23 cellular contexts compared by ENCODE assay signal in genomic region chr7:51055039-51055840, GRCh38.
DNase-seq lines count a peak whose midpoint lies in the region; ATAC-seq, FAIRE-seq and TF ChIP-seq lines count a peak whose summit lies in the region.
"Had no signal": no experiment of that assay in that cellular context is flagged by ENCODE, and none has a peak within 500 bp of the region (broad histone marks: within the 10 kb centered on the region; RNA-seq: fewer than 3 reads in every experiment).

No MANE protein-coding gene starts in this region.

- H4K20me1 ChIP-seq in BLaER1: no peaks in the 10 kb centered on the region

- peak overlapping the region; percentile 4 for H3K27ac Mint-ChIP-seq in nephron progenitor cell
- H3K27ac Mint-ChIP-seq: CD4-positive, alpha-beta T cell had no signal

- 92% methylated on average over 19 of the region's 22 CpGs for WGBS in esophagus muscularis mucosa

- H3K4me3 Mint-ChIP-seq in nephron progenitor cell: no peak overlapping the region
- H3K4me3 Mint-ChIP-seq: CD4-positive, alpha-beta T cell had no signal

- no peak for TF ChIP-seq POLR2A in esophagus muscularis mucosa (IDR thresholded peaks at IDR 0.05; ENCODE audit: low read depth)

- no peaks in the 10 kb centered on the region for H3K36me3 Mint-ChIP-seq in nephron progenitor cell (ENCODE audit: low read depth)

- H3K36me3 ChIP-seq in BLaER1: no peaks in the 10 kb centered on the region
- no peaks in the 10 kb centered on the region for H3K36me3 ChIP-seq in esophagus muscularis mucosa
- H3K36me3 ChIP-seq: BE2C, SJCRH30 had no signal

- H3K4me1 ChIP-seq in BLaER1 (peaks cover 26% of the 10 kb centered on the region), esophagus muscularis mucosa (peaks cover 0 to 5% (median 0%) of the 10 kb centered on the region in 4 donors)
- H3K4me1 ChIP-seq: A549, BE2C, SJCRH30 had no signal

- H3K4me3 ChIP-seq in BLaER1 (no peak overlapping the region), esophagus muscularis mucosa (no peak overlapping the region)
- H3K4me3 ChIP-seq: A549, SJCRH30 had no signal

- H3K27ac ChIP-seq in BLaER1: no peak overlapping the region
- H3K27ac ChIP-seq in esophagus muscularis mucosa (replicated peaks in 1 of 4): no peak overlapping the region
- H3K27ac ChIP-seq: A549, SJCRH30 had no signal

- peak overlapping the region; percentile 57 for H3K4me2 ChIP-seq in BLaER1
- H3K4me2 ChIP-seq: A549 had no signal

- H3K4me1 Mint-ChIP-seq in nephron progenitor cell: peaks cover 27% of the 10 kb centered on the region

- TF ChIP-seq EP300 in esophagus muscularis mucosa (IDR thresholded peaks at IDR 0.05): no peak

- no peak overlapping the region for H3K9ac ChIP-seq in BLaER1

- FAIRE-seq in HTR-8/SVneo (lab: Jason Lieb, UNC): no peak
- FAIRE-seq: A549, GM18507 had no signal

- TF ChIP-seq CTCF in esophagus muscularis mucosa (IDR thresholded peaks at IDR 0.05) (no peak), nephron progenitor cell (IDR thresholded peaks at IDR 0.05) (no peak)

- H3K9me3 ChIP-seq in BLaER1: no peaks in the 10 kb centered on the region
- no peaks in the 10 kb centered on the region for H3K9me3 ChIP-seq in esophagus muscularis mucosa
- H3K9me3 ChIP-seq: A549, BE2C, SJCRH30 had no signal

- DNase-seq in DMS79 (lab: John Stamatoyannopoulos, UW) (peak; percentile 11), esophagus muscularis mucosa (ENCODE audit: extremely low spot score) (peak; percentile 90), nephron progenitor cell (no peak), NCI-H526 treated with DMSO at 0.1 percent for 48 hours (lab: John Stamatoyannopoulos, UW) (no peak), HTR-8/SVneo (ENCODE audit: insufficient read length, low spot score) (no peak)
- DNase-seq: BE2C; CD4-positive, alpha-beta T cell; DMS153; GDM1; KBM-7; MM.1S; NCI-H1048; NCI-H1417 treated with DMSO at 0.1 percent for 48 hours; NCI-H187 treated with DMSO at 0.1 percent for 48 hours; NCI-H226; NCI-H774; NK-92 treated with Interleukin-12 subunit alpha and Interleukin-12 subunit beta, amount 100 ng/mL, for 24 hours; SJCRH30 had no signal

- no peaks in the 10 kb centered on the region for H3K27me3 ChIP-seq in BLaER1
- H3K27me3 ChIP-seq in esophagus muscularis mucosa: no peaks in the 10 kb centered on the region

- intact Hi-C loops in esophagus muscularis mucosa (cut with DNase I): no loop called here

- no peak for ATAC-seq in HG02981 (IDR thresholded peaks at IDR 0.05; ENCODE audit: unreplicated experiment)
- ATAC-seq: A549, Panc1 had no signal

- no peaks in the 10 kb centered on the region for H3K27me3 Mint-ChIP-seq in nephron progenitor cell (ENCODE audit: low read depth, poor library complexity)
- H3K27me3 Mint-ChIP-seq: CD4-positive, alpha-beta T cell had no signal

- no peaks in the 10 kb centered on the region for H3K9me3 Mint-ChIP-seq in nephron progenitor cell
- H3K9me3 Mint-ChIP-seq: CD4-positive, alpha-beta T cell had no signal

Comparison
In these comparisons a context has a peak if more than half of its experiments do, and no peak if none do; other contexts are left out.
1. DNase-seq: peak in DMS79 (single experiment) and esophagus muscularis mucosa (single experiment); none in nephron progenitor cell (single experiment), NCI-H526 treated with DMSO at 0.1 percent for 48 hours (single experiment) and HTR-8/SVneo (single experiment).